In the genomic region with DNA sequence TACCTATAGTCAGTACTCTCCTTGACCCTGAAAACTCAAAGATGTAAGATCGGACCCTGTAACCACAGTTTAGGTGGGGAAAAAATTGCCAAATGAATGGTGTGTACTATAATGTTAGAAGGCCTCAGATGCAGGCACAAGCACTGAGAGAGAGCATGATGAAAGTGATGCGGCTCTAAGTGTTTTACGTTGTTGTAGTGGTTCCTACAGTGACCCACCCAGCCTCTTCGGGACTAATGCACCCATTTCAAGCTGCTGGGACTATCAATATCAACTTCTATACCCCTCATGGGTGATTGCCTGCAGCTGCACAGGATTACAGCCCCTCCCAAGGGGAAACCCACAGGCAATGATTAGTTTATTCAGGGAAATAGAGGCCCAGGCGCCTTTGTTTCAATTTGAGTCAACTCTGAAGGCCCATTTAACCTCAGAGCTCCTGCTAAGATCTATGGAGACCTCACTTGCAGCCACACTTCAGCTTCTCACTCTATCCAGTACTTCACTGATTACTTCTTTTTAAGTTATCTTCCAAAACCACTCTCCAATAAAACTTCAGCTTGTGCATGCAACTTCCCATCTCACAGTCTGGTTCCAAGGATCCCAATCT, we compare ENCODE assay signal across 17 cellular contexts.
"Had no signal": no experiment of that assay in that cellular context is flagged by ENCODE, and none has a peak within 500 bp of the region (broad histone marks: within the 10 kb centered on the region; RNA-seq: fewer than 3 reads in every experiment).

No MANE protein-coding gene starts in this region.

- H3K36me3 Mint-ChIP-seq: natural killer cell had no signal

- H3K9me3 ChIP-seq: mucosa of descending colon, thyroid gland, uterus had no signal

- H3K27ac Mint-ChIP-seq: activated T-helper 1 cell treated with anti-CD3 and anti-CD28 coated beads, Interleukin-12 subunit alpha, Interleukin-12 subunit beta, Interleukin-2, Interleukin-4 antibody, amounts not matched to agents 30 ng/mL and 10 ng/mL and 1 ng/mL, durations not matched to agents 14 hours and 24 hours and 36 hours; natural killer cell had no signal

- H3K27ac ChIP-seq: cardiac muscle cell, foreskin keratinocyte, thyroid gland, uterus had no signal

- FAIRE-seq: astrocyte, colon, islet of Langerhans, small intestine had no signal

- H3K36me3 ChIP-seq: cardiac muscle cell, thyroid gland, uterus had no signal

- DNase-seq: activated CD4-positive, alpha-beta T cell treated with anti-CD3 and anti-CD28 coated beads for 48 hours; activated naive CD4-positive, alpha-beta T cell; foreskin keratinocyte; head of caudate nucleus; mammary epithelial cell; mucosa of descending colon; natural killer cell; nucleus accumbens; right cardiac atrium; small intestine; thyroid gland; uterus had no signal

- ATAC-seq: foreskin keratinocyte, mucosa of descending colon, natural killer cell, right cardiac atrium had no signal

- H3K27me3 ChIP-seq: foreskin keratinocyte, thyroid gland, uterus had no signal

- H3K9me3 Mint-ChIP-seq: activated T-helper 1 cell treated with anti-CD3 and anti-CD28 coated beads, Interleukin-12 subunit alpha, Interleukin-12 subunit beta, Interleukin-2, Interleukin-4 antibody, amounts not matched to agents 30 ng/mL and 10 ng/mL and 1 ng/mL, durations not matched to agents 14 hours and 24 hours and 36 hours had no signal

- H3K4me3 ChIP-seq: cardiac muscle cell, mucosa of descending colon, thyroid gland, uterus had no signal
